ENCODE assay signal across 23 cellular contexts in genomic region chr21:16911166-16911607, GRCh38.
"Had no signal": no experiment of that assay in that cellular context is flagged by ENCODE, and none has a peak within 500 bp of the region (broad histone marks: within the 10 kb centered on the region; RNA-seq: fewer than 3 reads in every experiment).

No MANE protein-coding gene starts in this region.

- H3K36me3 Mint-ChIP-seq: naive B cell had no signal

- H3K27ac ChIP-seq: colonic mucosa, dorsolateral prefrontal cortex, parathyroid adenoma, psoas muscle, spleen had no signal

- H3K4me3 ChIP-seq: colonic mucosa, dorsolateral prefrontal cortex, lung, psoas muscle, spleen, stomach, thoracic aorta had no signal

- H3K36me3 ChIP-seq: colonic mucosa, spleen, stomach, thoracic aorta had no signal

- DNase-seq: colonic mucosa; dorsolateral prefrontal cortex; effector CD8-positive, alpha-beta T cell; kidney; left cardiac atrium; left ventricle myocardium superior; mesenchymal stem cell; naive B cell; nephron progenitor cell; psoas muscle; retina; spleen; stimulated activated CD4-positive, alpha-beta T cell treated with anti-CD3 and anti-CD28 coated beads, Interleukin-15, amount 100 ng/mL, for 24 hours; stimulated activated CD4-positive, alpha-beta T cell treated with anti-CD3 and anti-CD28 coated beads, Interleukin-1b, Interleukin-23, amount 100 ng/mL, for 48 hours; stimulated activated CD4-positive, alpha-beta T cell treated with anti-CD3 and anti-CD28 coated beads, Interleukin-4, amount 100 ng/mL, for 4 hours; stimulated activated naive CD4-positive, alpha-beta T cell; stomach; substantia nigra; trophoblast cell had no signal

- ATAC-seq: left cardiac atrium, sciatic nerve had no signal

- H3K27me3 Mint-ChIP-seq: naive B cell had no signal

- H3K4me3 Mint-ChIP-seq: naive B cell, nephron progenitor cell had no signal

- H3K4me1 Mint-ChIP-seq: naive B cell, nephron progenitor cell had no signal

- H3K4me1 ChIP-seq: colonic mucosa, parathyroid adenoma, spleen had no signal

- H3K27ac Mint-ChIP-seq: naive B cell, nephron progenitor cell had no signal

- H3K9me3 ChIP-seq: colonic mucosa, psoas muscle, stomach, thoracic aorta had no signal

- H3K9ac ChIP-seq: parathyroid adenoma had no signal

- H3K27me3 ChIP-seq: colonic mucosa, dorsolateral prefrontal cortex, spleen, stomach had no signal

- H3K9me3 Mint-ChIP-seq: nephron progenitor cell had no signal
